Comparison of ENCODE assay signal across 31 cellular contexts in the genomic region with DNA sequence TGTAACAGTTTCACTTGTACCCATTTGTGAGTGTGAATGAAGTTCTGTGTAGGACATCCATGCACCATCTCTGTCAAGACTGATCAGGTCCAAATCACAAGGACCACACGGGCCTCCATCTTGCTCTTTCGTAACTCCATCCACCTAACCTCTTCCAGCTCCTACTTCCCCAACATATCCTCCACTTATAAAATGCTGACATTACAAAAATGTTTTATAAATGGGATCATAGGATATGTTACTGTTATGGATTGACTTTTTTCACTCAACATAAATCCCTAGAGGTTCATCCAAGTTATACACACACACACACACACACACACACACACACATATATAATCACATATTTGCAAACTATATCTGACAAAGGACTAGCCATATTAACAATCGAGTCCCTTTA.
"Had no signal": no experiment of that assay in that cellular context is flagged by ENCODE, and none has a peak within 500 bp of the region (broad histone marks: within the 10 kb centered on the region; RNA-seq: fewer than 3 reads in every experiment).

No MANE protein-coding gene starts in this region.

- H3K9ac ChIP-seq: parathyroid adenoma had no signal

- H3K9me3 ChIP-seq: ovary, prostate gland, suprapubic skin, testis, tibial artery, transverse colon, upper lobe of right lung, uterus had no signal

- H3K36me3 ChIP-seq: ovary, prostate gland, spleen, suprapubic skin, tibial artery, transverse colon, upper lobe of right lung, uterus had no signal

- DNase-seq: naive B cell; naive thymus-derived CD8-positive, alpha-beta T cell; nephron progenitor cell; occipital lobe; ovary; posterior cingulate gyrus; retina; right cardiac atrium; spleen; stimulated activated CD4-positive, alpha-beta T cell treated with anti-CD3 and anti-CD28 coated beads, Interleukin-12 subunit alpha, Interleukin-12 subunit beta, amount 100 ng/mL, for 4 hours; stimulated activated CD4-positive, alpha-beta T cell treated with anti-CD3 and anti-CD28 coated beads, Interleukin-1b, Interleukin-23, amount 100 ng/mL, for 48 hours; stimulated activated CD4-positive, alpha-beta T cell treated with anti-CD3 and anti-CD28 coated beads, Interleukin-4, amount 100 ng/mL, for 1 hour; stimulated activated CD4-positive, alpha-beta T cell treated with anti-CD3 and anti-CD28 coated beads, Interleukin-4, amount 100 ng/mL, for 4 hours; stimulated activated CD8-positive, alpha-beta memory T cell treated with anti-CD3 and anti-CD28 coated beads, Interleukin-4, amount 100 ng/mL, for 48 hours; stimulated activated naive CD4-positive, alpha-beta T cell; stimulated activated naive CD8-positive, alpha-beta T cell treated with anti-CD3 and anti-CD28 coated beads, Interleukin-15, amount 100 ng/mL, for 72 hours; stimulated activated naive CD8-positive, alpha-beta T cell treated with anti-CD3 and anti-CD28 coated beads, Interleukin-15, Interleukin-2, amounts not matched to agents 100 U/mL and 50 U/mL, for 24 hours; substantia nigra; testis; tibial artery; transverse colon; upper lobe of right lung; uterus had no signal

- H2AFZ ChIP-seq: parathyroid adenoma had no signal

- H3K4me2 ChIP-seq: smooth muscle cell had no signal

- H3K4me1 ChIP-seq: parathyroid adenoma, prostate gland, spleen, suprapubic skin, testis, tibial artery, transverse colon, upper lobe of right lung, uterus had no signal

- H3K79me2 ChIP-seq: parathyroid adenoma had no signal

- H3K27me3 ChIP-seq: ovary, spleen, suprapubic skin, testis, tibial artery, transverse colon, upper lobe of right lung, uterus had no signal

- ATAC-seq: naive thymus-derived CD8-positive, alpha-beta T cell; natural killer cell treated with Interleukin-12 subunit alpha and Interleukin-12 subunit beta and Interleukin-15 and Interleukin-18, amount 100 ng/mL, for 72 hours; right cardiac atrium; sciatic nerve; stimulated activated memory B cell treated with anti-CD40 and anti-IgM and Interleukin-4, amounts not matched to agents 10 μg/mL and 1 μg/mL and 100 μg/mL, for 72 hours; stimulated activated naive CD8-positive, alpha-beta T cell treated with anti-CD3 and anti-CD28 coated beads, Interleukin-15, amount 100 ng/mL, for 72 hours; stimulated activated naive CD8-positive, alpha-beta T cell treated with anti-CD3 and anti-CD28 coated beads, Interleukin-15, Interleukin-2, amounts not matched to agents 100 U/mL and 50 U/mL, for 24 hours; upper lobe of right lung had no signal

- H3K27ac ChIP-seq: ovary, parathyroid adenoma, prostate gland, skin epidermis, spleen, suprapubic skin, testis, tibial artery, transverse colon, upper lobe of right lung, uterus had no signal

- H3K4me3 ChIP-seq: ovary, prostate gland, skin epidermis, smooth muscle cell, spleen, suprapubic skin, testis, tibial artery, transverse colon, upper lobe of right lung, uterus had no signal
